23 cellular contexts compared by ENCODE assay signal in genomic region chr20:41534170-41534569, GRCh38.
"Had no signal": no experiment of that assay in that cellular context is flagged by ENCODE, and none has a peak within 500 bp of the region (broad histone marks: within the 10 kb centered on the region; RNA-seq: fewer than 3 reads in every experiment).

No MANE protein-coding gene starts in this region.

- ATAC-seq: body of pancreas, T-helper 17 cell had no signal

- H3K27ac Mint-ChIP-seq: activated B cell treated with CpG ODN at 0.5 μM for 24 hours; activated CD4-positive, alpha-beta memory T cell treated with anti-CD3 and anti-CD28 coated beads for 36 hours; activated CD4-positive, alpha-beta T cell treated with anti-CD3 and anti-CD28 coated beads, Interleukin-2, amount 10 ng/mL, durations not matched to agents 7 days and 5 days; activated naive CD4-positive, alpha-beta T cell treated with anti-CD3 and anti-CD28 coated beads, Interleukin-2, amount 10 ng/mL, durations not matched to agents 7 days and 5 days; activated naive CD8-positive, alpha-beta T cell treated with anti-CD3 and anti-CD28 coated beads, Interleukin-2, amount 10 ng/mL, durations not matched to agents 7 days and 5 days; activated T-helper 2 cell treated with anti-CD3 and anti-CD28 coated beads, Interferon-gamma antibody, Interleukin-2, Interleukin-4, amounts not matched to agents 10 μg/mL and 5 μg/mL and 100 μg/mL, durations not matched to agents 14 hours and 24 hours and 36 hours had no signal

- H3K9me3 ChIP-seq: ascending aorta, body of pancreas had no signal

- H3K4me3 Mint-ChIP-seq: activated B cell treated with CpG ODN at 0.5 μM for 24 hours; activated CD4-positive, alpha-beta memory T cell treated with anti-CD3 and anti-CD28 coated beads for 36 hours; activated CD4-positive, alpha-beta T cell treated with anti-CD3 and anti-CD28 coated beads, Interleukin-2, amount 10 ng/mL, durations not matched to agents 7 days and 5 days; activated naive CD4-positive, alpha-beta T cell treated with anti-CD3 and anti-CD28 coated beads, Interleukin-2, amount 10 ng/mL, durations not matched to agents 7 days and 5 days; activated naive CD8-positive, alpha-beta T cell treated with anti-CD3 and anti-CD28 coated beads, Interleukin-2, amount 10 ng/mL, durations not matched to agents 7 days and 5 days; T-helper 17 cell had no signal

- DNase-seq: activated B cell treated with CpG ODN at 0.5 μM for 24 hours; activated CD4-positive, alpha-beta memory T cell treated with anti-CD3 and anti-CD28 coated beads for 36 hours; activated CD4-positive, alpha-beta T cell treated with anti-CD3 and anti-CD28 coated beads for 1 hour; activated CD4-positive, alpha-beta T cell treated with anti-CD3 and anti-CD28 coated beads, Interleukin-2, amount 10 ng/mL, durations not matched to agents 7 days and 5 days; activated gamma-delta T cell treated with Interleukin-2 at 50 U/mL for 16 hours; activated naive CD4-positive, alpha-beta T cell treated with anti-CD3 and anti-CD28 coated beads, Interleukin-2, amount 10 ng/mL, durations not matched to agents 7 days and 5 days; activated naive CD8-positive, alpha-beta T cell treated with anti-CD3 and anti-CD28 coated beads, Interleukin-2, amount 10 ng/mL, durations not matched to agents 7 days and 5 days; activated T-cell treated with anti-CD3 and anti-CD28 coated beads for 4 hours; activated T-cell treated with anti-CD3 and anti-CD28 coated beads, Interleukin-2, amount 50 U/mL, for 48 hours; central memory CD4-positive, alpha-beta T cell; Karpas-422; MM.1S; NCI-H1105; NCI-H1436; NCI-H1694 treated with DMSO at 0.1 percent for 48 hours; NCI-H510A; NCI-H526 treated with DMSO at 0.1 percent for 48 hours; PC-9; T-helper 17 cell; T-helper 9 cell had no signal

- H3K4me1 Mint-ChIP-seq: activated CD4-positive, alpha-beta T cell treated with anti-CD3 and anti-CD28 coated beads, Interleukin-2, amount 10 ng/mL, durations not matched to agents 7 days and 5 days; activated naive CD4-positive, alpha-beta T cell treated with anti-CD3 and anti-CD28 coated beads, Interleukin-2, amount 10 ng/mL, durations not matched to agents 7 days and 5 days; activated naive CD8-positive, alpha-beta T cell treated with anti-CD3 and anti-CD28 coated beads, Interleukin-2, amount 10 ng/mL, durations not matched to agents 7 days and 5 days had no signal

- H3K27me3 ChIP-seq: ascending aorta, body of pancreas had no signal

- H3K27ac ChIP-seq: ascending aorta, body of pancreas, PC-9 had no signal

- H3K27me3 Mint-ChIP-seq: activated B cell treated with CpG ODN at 0.5 μM for 24 hours; activated CD4-positive, alpha-beta memory T cell treated with anti-CD3 and anti-CD28 coated beads for 36 hours; activated CD4-positive, alpha-beta T cell treated with anti-CD3 and anti-CD28 coated beads, Interleukin-2, amount 10 ng/mL, durations not matched to agents 7 days and 5 days; activated naive CD4-positive, alpha-beta T cell treated with anti-CD3 and anti-CD28 coated beads, Interleukin-2, amount 10 ng/mL, durations not matched to agents 7 days and 5 days; activated naive CD8-positive, alpha-beta T cell treated with anti-CD3 and anti-CD28 coated beads, Interleukin-2, amount 10 ng/mL, durations not matched to agents 7 days and 5 days; T-helper 17 cell had no signal

- H3K4me3 ChIP-seq: ascending aorta, body of pancreas, PC-9 had no signal
